Comparison of ENCODE assay signal across 19 cellular contexts in genomic region chr17:29582767-29583166, GRCh38. TPM values are rescaled to one million over a fixed set of nuclear protein-coding genes. Genes with fewer than 3 reads are reported as not detected.
DNase-seq lines count a peak whose midpoint lies in the region; ATAC-seq lines count a peak whose summit lies in the region.
"Had no signal": no experiment of that assay in that cellular context is flagged by ENCODE, and none has a peak within 500 bp of the region (broad histone marks: within the 10 kb centered on the region; RNA-seq: fewer than 3 reads in every experiment).

No MANE protein-coding gene starts in this region.

- peaks cover 41% of the 10 kb centered on the region for H3K36me3 Mint-ChIP-seq in activated naive CD4-positive, alpha-beta T cell treated with anti-CD3 and anti-CD28 coated beads, Interleukin-2, amount 10 ng/mL, durations not matched to agents 7 days and 5 days
- peaks cover 16 to 28% of the 10 kb centered on the region in 2 donors for H3K36me3 Mint-ChIP-seq in activated naive CD4-positive, alpha-beta T cell treated with anti-CD3 and anti-CD28 coated beads, Interleukin-2, amount 50 U/mL, for 72 hours

- H3K27ac ChIP-seq in angular gyrus (ENCODE audit: low read depth, low read length), result peak overlapping the region; percentile 95
- peak overlapping the region; percentile 85 for H3K27ac ChIP-seq in layer of hippocampus (ENCODE audit: low read depth, low read length)
- H3K27ac ChIP-seq: HL-60, neural progenitor cell, uterus had no signal

- no peak for DNase-seq in activated naive CD4-positive, alpha-beta T cell treated with anti-CD3 and anti-CD28 coated beads, Interleukin-2, amount 10 ng/mL, durations not matched to agents 7 days and 5 days
- no peak for DNase-seq in activated naive CD4-positive, alpha-beta T cell treated with anti-CD3 and anti-CD28 coated beads, Interleukin-2, amount 50 U/mL, for 72 hours (ENCODE audit: low spot score in 2 of 2)
- peak; percentile 91 for DNase-seq in superior temporal gyrus (ENCODE audit: extremely low spot score)
- DNase-seq: activated CD4-positive, alpha-beta T cell treated with anti-CD3 and anti-CD28 coated beads for 48 hours; aorta; central memory CD4-positive, alpha-beta T cell; erythroblast; NCI-H2171; NCI-H774; retina; SIG-M5; uterus had no signal

- H3K4me1 Mint-ChIP-seq in activated naive CD4-positive, alpha-beta T cell treated with anti-CD3 and anti-CD28 coated beads, Interleukin-2, amount 10 ng/mL, durations not matched to agents 7 days and 5 days, result peaks cover 55% of the 10 kb centered on the region

- no peak overlapping the region for H3K4me3 Mint-ChIP-seq in activated naive CD4-positive, alpha-beta T cell treated with anti-CD3 and anti-CD28 coated beads, Interleukin-2, amount 10 ng/mL, durations not matched to agents 7 days and 5 days

- no peaks in the 10 kb centered on the region for H3K27me3 Mint-ChIP-seq in activated naive CD4-positive, alpha-beta T cell treated with anti-CD3 and anti-CD28 coated beads, Interleukin-2, amount 10 ng/mL, durations not matched to agents 7 days and 5 days

- peak overlapping the region; percentile 19 for H3K27ac Mint-ChIP-seq in activated naive CD4-positive, alpha-beta T cell treated with anti-CD3 and anti-CD28 coated beads, Interleukin-2, amount 10 ng/mL, durations not matched to agents 7 days and 5 days
- peak overlapping the region in 1 of 2 donors; percentile 90 for H3K27ac Mint-ChIP-seq in activated naive CD4-positive, alpha-beta T cell treated with anti-CD3 and anti-CD28 coated beads, Interleukin-2, amount 50 U/mL, for 72 hours
- H3K27ac Mint-ChIP-seq: neural progenitor cell had no signal

- H3K9me3 Mint-ChIP-seq in activated naive CD4-positive, alpha-beta T cell treated with anti-CD3 and anti-CD28 coated beads, Interleukin-2, amount 10 ng/mL, durations not matched to agents 7 days and 5 days, result no peaks in the 10 kb centered on the region
- no peaks in the 10 kb centered on the region for H3K9me3 Mint-ChIP-seq in activated naive CD4-positive, alpha-beta T cell treated with anti-CD3 and anti-CD28 coated beads, Interleukin-2, amount 50 U/mL, for 72 hours
- H3K9me3 Mint-ChIP-seq: neural progenitor cell had no signal

- ATAC-seq in activated naive CD4-positive, alpha-beta T cell treated with anti-CD3 and anti-CD28 coated beads, Interleukin-2, amount 50 U/mL, for 72 hours, result no peak
- ATAC-seq in GM19452 (IDR thresholded peaks at IDR 0.05; ENCODE audit: unreplicated experiment), result no peak
- ATAC-seq in esophagus mucosa, result no peak
- ATAC-seq in GM19023 (IDR thresholded peaks at IDR 0.05; ENCODE audit: unreplicated experiment), result no peak

- no peaks in the 10 kb centered on the region for H3K27me3 ChIP-seq in layer of hippocampus (ENCODE audit: control insufficient read depth, insufficient read depth, low read length)
- H3K27me3 ChIP-seq: neural progenitor cell, uterus had no signal

- CTCF ChIA-PET in activated naive CD4-positive, alpha-beta T cell treated with anti-CD3 and anti-CD28 coated beads, Interleukin-2, amount 10 ng/mL, durations not matched to agents 7 days and 5 days (lab: Charles Lee), result interaction anchor here (1.1 to 5.0 kb wide), 4 partner anchors 10 to 35 kb away, joined by 3 to 48 read pairs (median 9); partner anchors contain the start of genes ABHD15, ANKRD13B and TP53I13

RNA-seq across cellular contexts. Expression of gene GIT1, which starts 6.7 kb away (rescaled TPM):
- 10 to 100 TPM; 49.8 to 67.8 TPM for total RNA-seq in activated naive CD4-positive, alpha-beta T cell treated with anti-CD3 and anti-CD28 coated beads, Interleukin-2, amount 50 U/mL, for 72 hours
- 28.7 TPM for total RNA-seq in esophagus mucosa

RNA-seq across cellular contexts. Expression of gene ANKRD13B, which starts 10.2 kb away (rescaled TPM):
- total RNA-seq in activated naive CD4-positive, alpha-beta T cell treated with anti-CD3 and anti-CD28 coated beads, Interleukin-2, amount 50 U/mL, for 72 hours, result 10 to 100 TPM in 1 of 2 donors, 1 to 10 TPM in 1; 8.9 to 25.3 TPM
- total RNA-seq in esophagus mucosa, result 2.7 TPM

RNA-seq across cellular contexts. Expression of gene TP53I13, which starts 14.3 kb away (rescaled TPM):
- 10 to 100 TPM; 29.9 to 52.1 TPM for total RNA-seq in activated naive CD4-positive, alpha-beta T cell treated with anti-CD3 and anti-CD28 coated beads, Interleukin-2, amount 50 U/mL, for 72 hours
- 13.4 TPM for total RNA-seq in esophagus mucosa

RNA-seq across cellular contexts. Expression of gene ABHD15, which starts 15.9 kb away (rescaled TPM):
- total RNA-seq in activated naive CD4-positive, alpha-beta T cell treated with anti-CD3 and anti-CD28 coated beads, Interleukin-2, amount 50 U/mL, for 72 hours, result 10 to 100 TPM in 1 of 2 donors, 1 to 10 TPM in 1; 5.1 to 10.6 TPM
- 2.5 TPM for total RNA-seq in esophagus mucosa

RNA-seq across cellular contexts. Expression of gene CORO6, which starts 39.9 kb away (rescaled TPM):
- 10 to 100 TPM; 17.3 to 47.3 TPM for total RNA-seq in activated naive CD4-positive, alpha-beta T cell treated with anti-CD3 and anti-CD28 coated beads, Interleukin-2, amount 50 U/mL, for 72 hours
- total RNA-seq in esophagus mucosa, result 1.4 TPM
